Comparison of ENCODE assay signal across 17 cellular contexts in genomic region chr9:95446984-95447383, GRCh38.
DNase-seq lines count a peak whose midpoint lies in the region; ATAC-seq lines count a peak whose summit lies in the region.
"Had no signal": no experiment of that assay in that cellular context is flagged by ENCODE, and none has a peak within 500 bp of the region (broad histone marks: within the 10 kb centered on the region; RNA-seq: fewer than 3 reads in every experiment).

No MANE protein-coding gene starts in this region.

- no peak for DNase-seq in neuronal stem cell (ENCODE audit: low spot score)
- DNase-seq in stimulated activated naive B cell treated with anti-CD40 and anti-IgM and Interleukin-4, amounts not matched to agents 10 μg/mL and 1 μg/mL and 100 μg/mL, for 72 hours, result no peak
- DNase-seq in EL, result no peak
- DNase-seq in NCI-H1436 (lab: John Stamatoyannopoulos, UW), result no peak
- DNase-seq: 8988T; C1 segment of cervical spinal cord; CD4-positive, CD25-positive, alpha-beta regulatory T cell; CD8-positive, alpha-beta memory T cell; COR-L47; DMS 273 treated with DMSO at 0.1 percent for 48 hours; DMS53; DND-41; GOT3 had no signal

- H3K4me2 ChIP-seq in BLaER1 (peak overlapping the region; percentile 74), neuronal stem cell (ENCODE audit: insufficient read depth, low read length, poor library complexity, severe bottlenecking) (no peak overlapping the region)

- ATAC-seq in stimulated activated naive B cell treated with anti-CD40 and anti-IgM and Interleukin-4, amounts not matched to agents 10 μg/mL and 1 μg/mL and 100 μg/mL, for 72 hours (replicated peaks), result no peak
- ATAC-seq in activated CD4-positive, CD25-positive, alpha-beta regulatory T cell treated with anti-CD3 and anti-CD28 coated beads, Interleukin-2, amount 50 U/mL, for 24 hours, result no peak

- H3K27ac ChIP-seq in BLaER1 (peak overlapping the region; percentile 28; the same call in 1 of the 2 replicates), HUES6 (ENCODE audit: low read depth, low read length) (peak overlapping the region; percentile 63; the same call in 1 of the 2 replicates), neuronal stem cell (replicated peaks; ENCODE audit: low read length) (no peak overlapping the region)

- H3K4me3 ChIP-seq in BLaER1 (no peak overlapping the region), HUES6 (ENCODE audit: low read depth, low read length) (no peak overlapping the region), neuronal stem cell (ENCODE audit: low read length in 2 of 2) (no peak overlapping the region)
- H3K4me3 ChIP-seq: HAP-1 had no signal

- H3K23ac ChIP-seq in neuronal stem cell (ENCODE audit: low read depth, low read length, poor library complexity), result no peak overlapping the region

- H4K91ac ChIP-seq in neuronal stem cell (ENCODE audit: low read depth, low read length, poor library complexity), result no peak overlapping the region

- H3K36me3 Mint-ChIP-seq in stimulated activated naive B cell treated with anti-CD40 and anti-IgM and Interleukin-4, amounts not matched to agents 10 μg/mL and 1 μg/mL and 100 μg/mL, for 72 hours, result peaks cover 3 to 16% of the 10 kb centered on the region in 2 donors

- peak overlapping the region; percentile 2 for H2BK15ac ChIP-seq in neuronal stem cell (ENCODE audit: low read length)

- peaks cover 10% of the 10 kb centered on the region for H3K79me1 ChIP-seq in neuronal stem cell (ENCODE audit: low read depth, low read length)

- no peak overlapping the region for H3K4ac ChIP-seq in neuronal stem cell (ENCODE audit: low read length)

- H4K20me1 ChIP-seq in BLaER1, result peaks cover 20% of the 10 kb centered on the region; the same call in 1 of the 2 replicates

- peak overlapping the region; percentile 97 for H2AK5ac ChIP-seq in neuronal stem cell (ENCODE audit: low read depth, low read length)

- no peak overlapping the region for H2AFZ ChIP-seq in neuronal stem cell (ENCODE audit: low read length)

- no peak overlapping the region for H3K18ac ChIP-seq in neuronal stem cell (ENCODE audit: low read length)

- no peak overlapping the region for H3K14ac ChIP-seq in neuronal stem cell (ENCODE audit: low read length)

- H3K27me3 ChIP-seq in BLaER1, result no peaks in the 10 kb centered on the region
- H3K27me3 ChIP-seq in HUES6 (ENCODE audit: control insufficient read depth, insufficient read depth, low read length), result no peaks in the 10 kb centered on the region
- no peaks in the 10 kb centered on the region for H3K27me3 ChIP-seq in neuronal stem cell (ENCODE audit: control insufficient read depth in 3 of 3, insufficient read depth in 3 of 3, low read depth in 1 of 3, low read length in 3 of 3)

- H3K4me1 ChIP-seq in BLaER1, result peaks cover 31% of the 10 kb centered on the region
- H3K4me1 ChIP-seq in HUES6 (ENCODE audit: control insufficient read depth, insufficient read depth, low read length), result peaks cover 48% of the 10 kb centered on the region
- H3K4me1 ChIP-seq in neuronal stem cell (ENCODE audit: control insufficient read depth in 2 of 2, insufficient read depth in 1 of 2, low read depth in 1 of 2, low read length in 2 of 2), result peaks cover 34 to 38% of the 10 kb centered on the region in 2 donors

- peaks cover 81% of the 10 kb centered on the region for H3K36me3 ChIP-seq in BLaER1
- peaks cover 71% of the 10 kb centered on the region for H3K36me3 ChIP-seq in HUES6 (ENCODE audit: control insufficient read depth, insufficient read depth, low read length)
- peaks cover 28 to 100% of the 10 kb centered on the region in 2 donors for H3K36me3 ChIP-seq in neuronal stem cell (replicated peaks in 1 of 2; ENCODE audit: control insufficient read depth in 2 of 2, insufficient read depth in 2 of 2, low read length in 2 of 2)

- peak overlapping the region; percentile 10 for H2BK12ac ChIP-seq in neuronal stem cell (ENCODE audit: low read length)

- peaks cover 16 to 39% of the 10 kb centered on the region in 2 donors for H3K27me3 Mint-ChIP-seq in stimulated activated naive B cell treated with anti-CD40 and anti-IgM and Interleukin-4, amounts not matched to agents 10 μg/mL and 1 μg/mL and 100 μg/mL, for 72 hours
- H3K27me3 Mint-ChIP-seq: CD8-positive, alpha-beta memory T cell had no signal

- H3K27ac Mint-ChIP-seq in stimulated activated naive B cell treated with anti-CD40 and anti-IgM and Interleukin-4, amounts not matched to agents 10 μg/mL and 1 μg/mL and 100 μg/mL, for 72 hours, result peak overlapping the region; percentile 89
- H3K27ac Mint-ChIP-seq: CD4-positive, CD25-positive, alpha-beta regulatory T cell had no signal

- H4K8ac ChIP-seq in neuronal stem cell (ENCODE audit: low read depth, low read length), result no peak overlapping the region

- no peak overlapping the region for H2BK5ac ChIP-seq in neuronal stem cell (ENCODE audit: low read length)

- H3K9ac ChIP-seq in BLaER1 (no peak overlapping the region), HUES6 (ENCODE audit: low read length) (no peak overlapping the region), neuronal stem cell (ENCODE audit: low read depth, low read length, poor library complexity) (no peak overlapping the region)

- no peaks in the 10 kb centered on the region for H3K9me3 Mint-ChIP-seq in stimulated activated naive B cell treated with anti-CD40 and anti-IgM and Interleukin-4, amounts not matched to agents 10 μg/mL and 1 μg/mL and 100 μg/mL, for 72 hours
- H3K9me3 Mint-ChIP-seq: CD4-positive, CD25-positive, alpha-beta regulatory T cell; CD8-positive, alpha-beta memory T cell had no signal

- H3K9me3 ChIP-seq in BLaER1 (no peaks in the 10 kb centered on the region), HUES6 (ENCODE audit: control insufficient read depth, insufficient read depth, low read depth, low read length) (no peaks in the 10 kb centered on the region), neuronal stem cell (replicated peaks in 1 of 2; ENCODE audit: control insufficient read depth in 2 of 2, insufficient read depth in 1 of 2, low read depth in 1 of 2, low read length in 2 of 2) (no peaks in the 10 kb centered on the region)
- H3K9me3 ChIP-seq: HAP-1 had no signal

- H2BK120ac ChIP-seq in neuronal stem cell (ENCODE audit: low read depth, low read length), result no peak overlapping the region

- H3K4me3 Mint-ChIP-seq in stimulated activated naive B cell treated with anti-CD40 and anti-IgM and Interleukin-4, amounts not matched to agents 10 μg/mL and 1 μg/mL and 100 μg/mL, for 72 hours, result peak overlapping the region in 1 of 2 donors; percentile 23
- H3K4me3 Mint-ChIP-seq: CD4-positive, CD25-positive, alpha-beta regulatory T cell; CD8-positive, alpha-beta memory T cell had no signal

- H3K4me1 Mint-ChIP-seq in stimulated activated naive B cell treated with anti-CD40 and anti-IgM and Interleukin-4, amounts not matched to agents 10 μg/mL and 1 μg/mL and 100 μg/mL, for 72 hours, result peaks cover 7 to 10% of the 10 kb centered on the region in 2 donors

- WGBS in neuronal stem cell (ENCODE audit: extremely low coverage in 2 of 2, insufficient read length in 2 of 2, insufficient replicate concordance in 1 of 2), 2 donors, result no CpG with 5 or more reads among the region's 26 CpGs
